11 cellular contexts compared by ENCODE assay signal in the genomic region with DNA sequence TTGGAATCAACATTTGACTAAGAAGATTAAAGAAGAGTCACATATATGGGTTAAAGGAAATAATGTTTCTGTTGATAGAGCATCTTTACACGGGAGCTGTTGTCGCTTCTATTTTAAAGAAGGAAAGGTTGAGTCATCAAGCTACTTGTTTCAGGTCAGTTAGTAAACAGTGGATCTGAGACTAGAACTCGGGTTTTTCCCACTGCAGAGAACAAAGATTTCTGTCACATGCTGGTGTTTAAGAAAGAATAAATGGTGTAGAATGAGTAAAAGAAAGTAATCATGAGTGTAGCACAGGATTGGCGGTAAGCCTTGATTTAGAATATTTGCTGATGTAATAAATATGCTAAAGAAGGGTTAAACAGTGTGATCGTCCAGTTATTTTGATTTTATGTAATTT.
DNase-seq lines count a peak whose midpoint lies in the region; ATAC-seq and TF ChIP-seq lines count a peak whose summit lies in the region.
"Had no signal": no experiment of that assay in that cellular context is flagged by ENCODE, and none has a peak within 500 bp of the region (broad histone marks: within the 10 kb centered on the region; RNA-seq: fewer than 3 reads in every experiment).

No MANE protein-coding gene starts in this region.

- CTCF ChIA-PET in activated CD4-positive, alpha-beta memory T cell treated with anti-CD3 and anti-CD28 coated beads for 36 hours (lab: Charles Lee): interaction anchor here (0.8 to 2.3 kb wide), 4 partner anchors 21 to 155 kb away, joined by 3 to 11 read pairs (median 8); no protein-coding TSS in a partner anchor
- CTCF ChIA-PET in activated CD4-positive, alpha-beta memory T cell treated with anti-CD3 and anti-CD28 coated beads, Interleukin-2, amount 10 ng/mL, durations not matched to agents 7 days and 5 days (lab: Charles Lee): no interaction called here

- H3K9me3 Mint-ChIP-seq in activated CD4-positive, alpha-beta memory T cell treated with anti-CD3 and anti-CD28 coated beads for 36 hours: no peaks in the 10 kb centered on the region
- H3K9me3 Mint-ChIP-seq in activated CD4-positive, alpha-beta memory T cell treated with anti-CD3 and anti-CD28 coated beads, Interleukin-2, amount 10 ng/mL, durations not matched to agents 7 days and 5 days: no peaks in the 10 kb centered on the region
- H3K9me3 Mint-ChIP-seq: central memory CD8-positive, alpha-beta T cell; naive thymus-derived CD8-positive, alpha-beta T cell had no signal

- TF ChIP-seq CTCF in vagina (IDR thresholded peaks at IDR 0.05): no peak

- H3K27me3 ChIP-seq in vagina: no peaks in the 10 kb centered on the region

- DNase-seq in activated CD4-positive, alpha-beta memory T cell treated with anti-CD3 and anti-CD28 coated beads for 36 hours: no peak
- no peak for DNase-seq in activated CD4-positive, alpha-beta memory T cell treated with anti-CD3 and anti-CD28 coated beads, Interleukin-2, amount 10 ng/mL, durations not matched to agents 7 days and 5 days
- DNase-seq in M059J (ENCODE audit: low read depth): peak; percentile 68
- peak; percentile 51 for DNase-seq in glomerular endothelial cell (ENCODE audit: extremely low read depth, low read depth, low spot score)
- no peak for DNase-seq in vagina (ENCODE audit: extremely low spot score in 2 of 2)
- DNase-seq in EL: no peak
- DNase-seq: naive thymus-derived CD8-positive, alpha-beta T cell; NCI-H524 had no signal

- peak overlapping the region; percentile 86 for H3K27ac Mint-ChIP-seq in activated CD4-positive, alpha-beta memory T cell treated with anti-CD3 and anti-CD28 coated beads for 36 hours
- H3K27ac Mint-ChIP-seq in activated CD4-positive, alpha-beta memory T cell treated with anti-CD3 and anti-CD28 coated beads, Interleukin-2, amount 10 ng/mL, durations not matched to agents 7 days and 5 days: no peak overlapping the region
- H3K27ac Mint-ChIP-seq: naive thymus-derived CD8-positive, alpha-beta T cell had no signal

- H3K27me3 Mint-ChIP-seq in activated CD4-positive, alpha-beta memory T cell treated with anti-CD3 and anti-CD28 coated beads for 36 hours: no peaks in the 10 kb centered on the region
- no peaks in the 10 kb centered on the region for H3K27me3 Mint-ChIP-seq in activated CD4-positive, alpha-beta memory T cell treated with anti-CD3 and anti-CD28 coated beads, Interleukin-2, amount 10 ng/mL, durations not matched to agents 7 days and 5 days

- POLR2A ChIA-PET in activated CD4-positive, alpha-beta memory T cell treated with anti-CD3 and anti-CD28 coated beads for 36 hours (lab: Charles Lee): interaction anchor here (0.6 to 1.6 kb wide), 5 partner anchors 45 to 463 kb away, joined by 3 to 5 read pairs (median 3); no protein-coding TSS in a partner anchor
- POLR2A ChIA-PET in activated CD4-positive, alpha-beta memory T cell treated with anti-CD3 and anti-CD28 coated beads, Interleukin-2, amount 10 ng/mL, durations not matched to agents 7 days and 5 days (lab: Charles Lee): no interaction called here

- H3K36me3 Mint-ChIP-seq in activated CD4-positive, alpha-beta memory T cell treated with anti-CD3 and anti-CD28 coated beads for 36 hours: no peaks in the 10 kb centered on the region
- no peaks in the 10 kb centered on the region for H3K36me3 Mint-ChIP-seq in activated CD4-positive, alpha-beta memory T cell treated with anti-CD3 and anti-CD28 coated beads, Interleukin-2, amount 10 ng/mL, durations not matched to agents 7 days and 5 days (ENCODE audit: low read depth)
- H3K36me3 Mint-ChIP-seq: naive thymus-derived CD8-positive, alpha-beta T cell had no signal

- no peak overlapping the region for H3K4me3 ChIP-seq in vagina

- ATAC-seq in GM21825 (IDR thresholded peaks at IDR 0.05; ENCODE audit: unreplicated experiment) (peak; percentile 78), HG03135 (IDR thresholded peaks at IDR 0.05; ENCODE audit: unreplicated experiment) (no peak)
- ATAC-seq: naive thymus-derived CD8-positive, alpha-beta T cell had no signal

- no peaks in the 10 kb centered on the region for H3K36me3 ChIP-seq in vagina

- H3K4me1 ChIP-seq in vagina: no peaks in the 10 kb centered on the region

- H3K4me3 Mint-ChIP-seq in activated CD4-positive, alpha-beta memory T cell treated with anti-CD3 and anti-CD28 coated beads for 36 hours: no peak overlapping the region
- no peak overlapping the region for H3K4me3 Mint-ChIP-seq in activated CD4-positive, alpha-beta memory T cell treated with anti-CD3 and anti-CD28 coated beads, Interleukin-2, amount 10 ng/mL, durations not matched to agents 7 days and 5 days
- H3K4me3 Mint-ChIP-seq: central memory CD8-positive, alpha-beta T cell; naive thymus-derived CD8-positive, alpha-beta T cell had no signal

- H3K4me1 Mint-ChIP-seq in activated CD4-positive, alpha-beta memory T cell treated with anti-CD3 and anti-CD28 coated beads for 36 hours (ENCODE audit: low read depth): peaks cover 20% of the 10 kb centered on the region
- H3K4me1 Mint-ChIP-seq in activated CD4-positive, alpha-beta memory T cell treated with anti-CD3 and anti-CD28 coated beads, Interleukin-2, amount 10 ng/mL, durations not matched to agents 7 days and 5 days: peaks cover 12% of the 10 kb centered on the region
- H3K4me1 Mint-ChIP-seq: central memory CD8-positive, alpha-beta T cell had no signal

- no peak for TF ChIP-seq POLR2A in vagina (IDR thresholded peaks at IDR 0.05)

- no peak overlapping the region for H3K27ac ChIP-seq in vagina

- no peaks in the 10 kb centered on the region for H3K9me3 ChIP-seq in vagina

- intact Hi-C loops in activated CD4-positive, alpha-beta memory T cell treated with anti-CD3 and anti-CD28 coated beads for 36 hours (cut with micrococcal nuclease): loop anchor here (1.0 to 5.0 kb wide), 9 partner anchors 48 to 463 kb away; no protein-coding TSS in a partner anchor
- intact Hi-C loops in vagina (cut with DNase I): no loop called here

Comparison
In these comparisons a context has a peak if more than half of its experiments do, and no peak if none do; other contexts are left out.
1. DNase-seq: peak in M059J (single experiment) and glomerular endothelial cell (single experiment); none in activated CD4-positive, alpha-beta memory T cell treated with anti-CD3 and anti-CD28 coated beads for 36 hours (single experiment), activated CD4-positive, alpha-beta memory T cell treated with anti-CD3 and anti-CD28 coated beads, Interleukin-2, amount 10 ng/mL, durations not matched to agents 7 days and 5 days (single experiment), vagina (0 of 2) and EL (single experiment).